27 cellular contexts compared by ENCODE assay signal in genomic region chr6:132695773-132696172, GRCh38. TPM values are rescaled to one million over a fixed set of nuclear protein-coding genes. Genes with fewer than 3 reads are reported as not detected.
DNase-seq lines count a peak whose midpoint lies in the region; ATAC-seq, FAIRE-seq and TF ChIP-seq lines count a peak whose summit lies in the region.
"Had no signal": no experiment of that assay in that cellular context is flagged by ENCODE, and none has a peak within 500 bp of the region (broad histone marks: within the 10 kb centered on the region; RNA-seq: fewer than 3 reads in every experiment).

No MANE protein-coding gene starts in this region.

- no peaks in the 10 kb centered on the region for H3K36me3 ChIP-seq in HepG2 (replicated peaks in 1 of 2; ENCODE audit: control insufficient read depth in 1 of 2, insufficient read depth in 2 of 2, low read length in 2 of 2)
- peaks cover 0 to 7% (median 2%) of the 10 kb centered on the region in 4 donors for H3K36me3 ChIP-seq in right lobe of liver
- no peaks in the 10 kb centered on the region for H3K36me3 ChIP-seq in K562 (ENCODE audit: control insufficient read depth, insufficient read depth, low read length)
- H3K36me3 ChIP-seq: BLaER1 had no signal

- peaks cover 8 to 12% of the 10 kb centered on the region in 2 donors for H3K9me3 Mint-ChIP-seq in stimulated activated naive B cell treated with anti-CD40 and anti-IgM and Interleukin-4, amounts not matched to agents 10 μg/mL and 1 μg/mL and 100 μg/mL, for 72 hours
- peaks cover 9 to 18% (median 15%) of the 10 kb centered on the region in 7 donors for H3K9me3 Mint-ChIP-seq in CD14-positive monocyte

- DNase-seq in HepG2 (ENCODE audit: low spot score) (no peak), right lobe of liver (no peak), K562 (ENCODE audit: extremely low read depth in 1 of 4, low spot score in 3 of 4) (no peak), iris pigment epithelial cell (ENCODE audit: low read depth) (peak; percentile 31), activated T-cell treated with anti-CD3 and anti-CD28 coated beads for 4 hours (no peak), CD14-positive monocyte (ENCODE audit: low spot score) (no peak)
- DNase-seq in stimulated activated naive B cell treated with anti-CD40 and anti-IgM and Interleukin-4, amounts not matched to agents 10 μg/mL and 1 μg/mL and 100 μg/mL, for 72 hours = no peak
- DNase-seq: CD8-positive, alpha-beta T cell; DMS 273 treated with DMSO at 0.1 percent for 48 hours; DMS53; DND-41; EL; HFFc6; KG1 had no signal

- H3K27me3 ChIP-seq in HepG2 (ENCODE audit: control insufficient read depth in 1 of 2, insufficient read depth in 2 of 2, low read length in 2 of 2) (no peaks in the 10 kb centered on the region), right lobe of liver (no peaks in the 10 kb centered on the region), K562 (ENCODE audit: control insufficient read depth in 2 of 2, insufficient read depth in 2 of 2, low read length in 2 of 2) (no peaks in the 10 kb centered on the region)
- H3K27me3 ChIP-seq: BLaER1 had no signal

- BruUV-seq in HepG2 (replicated peaks; lab: Mats Ljungman, UMichigan) (no TSS peak), K562 (replicated peaks; lab: Mats Ljungman, UMichigan) (no TSS peak)

- no peaks in the 10 kb centered on the region for H3K9me3 ChIP-seq in HepG2 (ENCODE audit: low read length)
- no peaks in the 10 kb centered on the region for H3K9me3 ChIP-seq in right lobe of liver
- H3K9me3 ChIP-seq in K562 (replicated peaks; ENCODE audit: control insufficient read depth, insufficient read depth, low read depth, low read length) = no peaks in the 10 kb centered on the region

- CTCF ChIA-PET in HepG2 (lab: Yijun Ruan, JAX; ENCODE audit: low intra/inter-chr PET ratio, low total read pairs) = no interaction called here
- CTCF ChIA-PET in K562 (lab: Yijun Ruan, JAX; ENCODE audit: low intra/inter-chr PET ratio) = no interaction called here

- no peaks in the 10 kb centered on the region for H3K4me1 Mint-ChIP-seq in stimulated activated naive B cell treated with anti-CD40 and anti-IgM and Interleukin-4, amounts not matched to agents 10 μg/mL and 1 μg/mL and 100 μg/mL, for 72 hours
- peaks cover 3% of the 10 kb centered on the region for H3K4me1 Mint-ChIP-seq in CD14-positive monocyte
- H3K4me1 Mint-ChIP-seq: GM23338, IgD-negative memory B cell had no signal

- TF ChIP-seq POLR2A in HepG2 (IDR thresholded peaks at IDR 0.05; ENCODE audit: insufficient read depth in 1 of 2, low read depth in 2 of 2, low read length in 2 of 2) (no peak), right lobe of liver (IDR thresholded peaks at IDR 0.05) (no peak), K562 (conservative IDR thresholded peaks at IDR 0.05) (no peak)

- no peak overlapping the region for H3K27ac Mint-ChIP-seq in stimulated activated naive B cell treated with anti-CD40 and anti-IgM and Interleukin-4, amounts not matched to agents 10 μg/mL and 1 μg/mL and 100 μg/mL, for 72 hours
- peak overlapping the region in 1 of 7 donors; percentile 22 for H3K27ac Mint-ChIP-seq in CD14-positive monocyte
- H3K27ac Mint-ChIP-seq: CD8-positive, alpha-beta T cell; GM23338; HFFc6; IgD-negative memory B cell had no signal

- H3K79me2 ChIP-seq in HepG2 (ENCODE audit: insufficient read depth, low read length) (no peaks in the 10 kb centered on the region), K562 (ENCODE audit: control insufficient read depth, insufficient read depth, low read length) (no peaks in the 10 kb centered on the region)

- intact Hi-C loops in HepG2 (cut with micrococcal nuclease; ENCODE audit: unreplicated experiment) = no loop called here
- intact Hi-C loops in right lobe of liver (cut with DNase I) = no loop called here
- intact Hi-C loops in K562 (cut with micrococcal nuclease) = no loop called here
- intact Hi-C loops in CD14-positive monocyte (cut with micrococcal nuclease) = no loop called here

- TF ChIP-seq EP300 in HepG2 (IDR thresholded peaks at IDR 0.05; ENCODE audit: low read depth in 2 of 2, low read length in 2 of 2) = no peak
- no peak for TF ChIP-seq EP300 in HepG2 (CRISPR knock-in tag; IDR thresholded peaks at IDR 0.05; ENCODE audit: borderline replicate concordance)
- TF ChIP-seq EP300 in K562 (IDR thresholded peaks at IDR 0.05; ENCODE audit: low read length) = no peak

- H3K4me3 ChIP-seq in HepG2 (replicated peaks in 1 of 3; ENCODE audit: insufficient read depth in 1 of 3, low read depth in 2 of 3, low read length in 3 of 3) (no peak overlapping the region), right lobe of liver (no peak overlapping the region), K562 (no peak overlapping the region)
- H3K4me3 ChIP-seq: BLaER1, GM23338 had no signal

- H3K36me3 Mint-ChIP-seq in stimulated activated naive B cell treated with anti-CD40 and anti-IgM and Interleukin-4, amounts not matched to agents 10 μg/mL and 1 μg/mL and 100 μg/mL, for 72 hours = peaks cover 8 to 10% of the 10 kb centered on the region in 2 donors
- H3K36me3 Mint-ChIP-seq in CD14-positive monocyte = peaks cover 66 to 78% of the 10 kb centered on the region in 2 donors
- H3K36me3 Mint-ChIP-seq: CD8-positive, alpha-beta T cell had no signal

- ATAC-seq in HepG2 = no peak
- ATAC-seq in right lobe of liver = no peak
- ATAC-seq in K562 = no peak
- no peak for ATAC-seq in stimulated activated naive B cell treated with anti-CD40 and anti-IgM and Interleukin-4, amounts not matched to agents 10 μg/mL and 1 μg/mL and 100 μg/mL, for 72 hours (replicated peaks)
- ATAC-seq: CD8-positive, alpha-beta T cell; GM23338; HCT116 had no signal

- H3K4me1 ChIP-seq in HepG2 (ENCODE audit: insufficient read depth, low read length) (no peaks in the 10 kb centered on the region), right lobe of liver (peaks cover 0 to 3% (median 0%) of the 10 kb centered on the region in 4 donors), K562 (replicated peaks in 1 of 2; ENCODE audit: control insufficient read depth in 2 of 2, insufficient read depth in 2 of 2, low read length in 2 of 2) (no peaks in the 10 kb centered on the region)
- H3K4me1 ChIP-seq: BLaER1 had no signal

- no peak for TF ChIP-seq CTCF in HepG2 (CRISPR knock-in tag; IDR thresholded peaks at IDR 0.05)
- TF ChIP-seq CTCF in right lobe of liver (IDR thresholded peaks at IDR 0.05) = no peak
- TF ChIP-seq CTCF in K562 (IDR thresholded peaks at IDR 0.05 in 2 of 3, conservative IDR thresholded peaks at IDR 0.05 in 1 of 3; ENCODE audit: insufficient read depth in 2 of 3, low read depth in 1 of 3, low read length in 3 of 3) = no peak
- no peak for TF ChIP-seq CTCF in CD14-positive monocyte (IDR thresholded peaks at IDR 0.05)

- H4K20me1 ChIP-seq in HepG2 (ENCODE audit: insufficient read depth, low read length) (no peaks in the 10 kb centered on the region), K562 (replicated peaks; ENCODE audit: control insufficient read depth, insufficient read depth, low read length) (no peaks in the 10 kb centered on the region)
- H4K20me1 ChIP-seq: BLaER1 had no signal

- H3K4me3 Mint-ChIP-seq in stimulated activated naive B cell treated with anti-CD40 and anti-IgM and Interleukin-4, amounts not matched to agents 10 μg/mL and 1 μg/mL and 100 μg/mL, for 72 hours = no peak overlapping the region
- no peak overlapping the region for H3K4me3 Mint-ChIP-seq in CD14-positive monocyte
- H3K4me3 Mint-ChIP-seq: CD8-positive, alpha-beta T cell; GM23338; HFFc6 had no signal

- WGBS in HepG2 (ENCODE audit: low lambda C conversion rate) = 0% methylated on average over 1 of the region's 1 CpG
- 0% methylated on average over 1 of the region's 1 CpG for WGBS in right lobe of liver (ENCODE audit: insufficient coverage, low coverage, low lambda C conversion rate, missing lambda C conversion rate)
- 0% methylated on average over 1 of the region's 1 CpG for WGBS in K562 (ENCODE audit: insufficient coverage, low coverage, missing lambda C conversion rate)

- peaks cover 8 to 13% of the 10 kb centered on the region in 2 donors for H3K27me3 Mint-ChIP-seq in stimulated activated naive B cell treated with anti-CD40 and anti-IgM and Interleukin-4, amounts not matched to agents 10 μg/mL and 1 μg/mL and 100 μg/mL, for 72 hours
- peaks cover 0 to 5% (median 1%) of the 10 kb centered on the region in 3 donors for H3K27me3 Mint-ChIP-seq in CD14-positive monocyte (ENCODE audit: low read depth in 3 of 3)
- H3K27me3 Mint-ChIP-seq: IgD-negative memory B cell had no signal

- FAIRE-seq in HepG2 (lab: Jason Lieb, UNC) (no peak), K562 (lab: Jason Lieb, UNC) (no peak)
- FAIRE-seq: G401.6, GM12891, GM19239, H54, HTR-8/SVneo had no signal

- no peaks in the 10 kb centered on the region for H3K9me1 ChIP-seq in K562 (ENCODE audit: control insufficient read depth, insufficient read depth, low read length)

- H3K27ac ChIP-seq in HepG2 (ENCODE audit: extremely low read length, insufficient read depth, low read length) = no peak overlapping the region
- H3K27ac ChIP-seq in right lobe of liver = no peak overlapping the region
- no peak overlapping the region for H3K27ac ChIP-seq in K562 (ENCODE audit: extremely low read depth, low read depth, low read length)
- H3K27ac ChIP-seq: 22Rv1, BLaER1, HL-60 had no signal

- no peak overlapping the region for H2AFZ ChIP-seq in HepG2 (ENCODE audit: low read length)
- no peak overlapping the region for H2AFZ ChIP-seq in K562 (ENCODE audit: low read depth, low read length)
- H2AFZ ChIP-seq: GM23338 had no signal

- in situ Hi-C loops in HepG2 (cut with HindIII; ENCODE audit: extremely low pct_ligation_motif_present, low pct_unique_long_range_greater_than_20kb) = no loop called here
- in situ Hi-C loops in K562 (cut with MboI) = no loop called here

- H3K9ac ChIP-seq in HepG2 (ENCODE audit: insufficient read depth, low read depth, low read length) (no peak overlapping the region), K562 (ENCODE audit: insufficient read depth in 1 of 2, low read depth in 2 of 2, low read length in 2 of 2) (no peak overlapping the region)
- H3K9ac ChIP-seq: BLaER1 had no signal

- H3K4me2 ChIP-seq in HepG2 (ENCODE audit: low read depth, low read length) (no peak overlapping the region), K562 (ENCODE audit: insufficient read depth, low read length) (no peak overlapping the region)
- H3K4me2 ChIP-seq: BLaER1, GM23338 had no signal

- POLR2A ChIA-PET in HepG2 (lab: Yijun Ruan, JAX) (no interaction called here), K562 (lab: Yijun Ruan, JAX) (no interaction called here)

- TF ChIP-seq RAD21 in HepG2 (CRISPR knock-in tag; IDR thresholded peaks at IDR 0.05) = no peak
- no peak for TF ChIP-seq RAD21 in K562 (CRISPR knock-in tag; conservative IDR thresholded peaks at IDR 0.05 in 1 of 2, IDR thresholded peaks at IDR 0.05 in 1 of 2)

RNA-seq across cellular contexts. Expression of gene VNN1, which starts 18.1 kb away (rescaled TPM):
- total RNA-seq in HepG2 (2016; rRNA removed; fragmentation: Illumina TruSeq; extraction: Trizol) (0.41 and 0.62 TPM in 2 replicates), right lobe of liver (100 to 1,000 TPM in 2 of 6 experiments, 10 to 100 TPM in 4; 21.6 to 364 (median 96.0) TPM), K562 (2014; rRNA removed) (not detected in 2 replicates), K562 (2014; rRNA removed; fragmentation: Illumina TruSeq; extraction: Trizol) (not detected in 2 replicates), K562 (2015; rRNA removed; fragmentation: Illumina TruSeq; extraction: Trizol) (not detected in 2 replicates), K562 (2021) (not detected in 2 replicates)
- total RNA-seq in HepG2 (2016; cell fraction: cytosol; rRNA removed; fragmentation: Illumina TruSeq; extraction: Trizol; ENCODE audit: low read depth) = not detected in 2 replicates
- 0.45 and 0.61 TPM in 2 replicates for total RNA-seq in HepG2 (2016; cell fraction: insoluble cytoplasmic fraction; rRNA removed; fragmentation: Illumina TruSeq; extraction: Trizol)
- 0.17 and 0.25 TPM in 2 replicates for total RNA-seq in HepG2 (2016; cell fraction: membrane; rRNA removed; fragmentation: Illumina TruSeq; extraction: Trizol)
- total RNA-seq in HepG2 (2016; cell fraction: nucleus; rRNA removed; fragmentation: Illumina TruSeq; extraction: Trizol) = 0.65 and 0.75 TPM in 2 replicates
- polyA plus RNA-seq in HepG2 (2011; rRNA removed) (4.0 and 11.7 TPM in 2 replicates), K562 (2011; rRNA removed) (0.04 TPM in 1 of 2 replicates, not detected in the other), K562 (2014; fragmentation: Illumina TruSeq; extraction: Trizol) (not detected in 2 replicates), K562 (2014; fragmentation: Nextera tagmentation; extraction: Ambion mirVana) (not detected), K562 (2014; rRNA removed) (not detected in 2 replicates), CD14-positive monocyte (10 to 100 TPM; 47.9 to 61.2 TPM)
- polyA plus RNA-seq in HepG2 (2011; cell fraction: cytosol; rRNA removed) = 1.6 and 9.6 TPM in 2 replicates
- 0.82 and 2.6 TPM in 2 replicates for polyA plus RNA-seq in HepG2 (2011; cell fraction: nucleus; rRNA removed)
- 17.1 and 20.8 TPM in 2 replicates for polyA plus RNA-seq in HepG2 (2012)
- 0.05 TPM in 1 of 2 replicates, not detected in the other for polyA plus RNA-seq in HepG2 (2016; cell fraction: cytosol; fragmentation: Illumina TruSeq; extraction: Trizol; ENCODE audit: low read depth)
- 0.44 and 0.53 TPM in 2 replicates for polyA plus RNA-seq in HepG2 (2016; cell fraction: insoluble cytoplasmic fraction; fragmentation: Illumina TruSeq; extraction: Trizol; ENCODE audit: low read depth)
- polyA plus RNA-seq in HepG2 (2016; cell fraction: membrane; fragmentation: Illumina TruSeq; extraction: Trizol; ENCODE audit: low read depth) = 0.08 and 0.13 TPM in 2 replicates
- polyA plus RNA-seq in HepG2 (2016; cell fraction: nucleus; fragmentation: Illumina TruSeq; extraction: Trizol; ENCODE audit: insufficient read depth, low read depth) = 1.2 and 1.5 TPM in 2 replicates
- 2.3 TPM in 1 of 2 replicates, not detected in the other for polyA minus RNA-seq in HepG2 (2011; rRNA and poly(A)+ RNA removed; ENCODE audit: low replicate concordance)
- 1.6 and 6.7 TPM in 2 replicates for polyA minus RNA-seq in HepG2 (2011; cell fraction: cytosol; rRNA and poly(A)+ RNA removed)
- polyA minus RNA-seq in HepG2 (2011; cell fraction: nucleus; rRNA and poly(A)+ RNA removed) = 1.2 and 6.0 TPM in 2 replicates
- not detected in 2 replicates for total RNA-seq in K562 (2011; cell fraction: chromatin; rRNA removed; ENCODE audit: low replicate concordance)
- total RNA-seq in K562 (2011; cell fraction: nucleolus; rRNA removed) = not detected in 2 replicates
- total RNA-seq in K562 (2011; cell fraction: nucleoplasm; rRNA removed) = not detected in 2 replicates
- 0.03 TPM in 1 of 2 replicates, not detected in the other for polyA plus RNA-seq in K562 (2011; cell fraction: cytosol; rRNA removed)
- polyA plus RNA-seq in K562 (2011; cell fraction: nucleus; rRNA removed) = not detected in 2 replicates
- not detected in 2 replicates for polyA plus RNA-seq in K562 (2012)
- 0.07 TPM in 1 of 2 replicates, not detected in the other for polyA minus RNA-seq in K562 (2011; rRNA and poly(A)+ RNA removed)
- polyA minus RNA-seq in K562 (2011; cell fraction: cytosol; rRNA and poly(A)+ RNA removed) = not detected in 2 replicates
- not detected in 2 replicates for polyA minus RNA-seq in K562 (2011; cell fraction: nucleus; rRNA and poly(A)+ RNA removed)
- total RNA-seq: A673; CD8-positive, alpha-beta T cell; GM23338 had no signal
- polyA plus RNA-seq: GM23338, IgD-negative memory B cell had no signal

RNA-seq across cellular contexts. Expression of gene TAAR1, which starts 36.8 kb away (rescaled TPM):
- total RNA-seq in HepG2 (2016; rRNA removed; fragmentation: Illumina TruSeq; extraction: Trizol) = not detected in 2 replicates
- not detected in 2 replicates for total RNA-seq in HepG2 (2016; cell fraction: cytosol; rRNA removed; fragmentation: Illumina TruSeq; extraction: Trizol; ENCODE audit: low read depth)
- total RNA-seq in HepG2 (2016; cell fraction: insoluble cytoplasmic fraction; rRNA removed; fragmentation: Illumina TruSeq; extraction: Trizol) = not detected in 2 replicates
- not detected in 2 replicates for total RNA-seq in HepG2 (2016; cell fraction: membrane; rRNA removed; fragmentation: Illumina TruSeq; extraction: Trizol)
- not detected in 2 replicates for total RNA-seq in HepG2 (2016; cell fraction: nucleus; rRNA removed; fragmentation: Illumina TruSeq; extraction: Trizol)
- polyA plus RNA-seq in HepG2 (2011; rRNA removed) = not detected in 2 replicates
- not detected in 2 replicates for polyA plus RNA-seq in HepG2 (2011; cell fraction: cytosol; rRNA removed)
- polyA plus RNA-seq in HepG2 (2011; cell fraction: nucleus; rRNA removed) = not detected in 2 replicates
- polyA plus RNA-seq in HepG2 (2012) = not detected in 2 replicates
- polyA plus RNA-seq in HepG2 (2016; cell fraction: cytosol; fragmentation: Illumina TruSeq; extraction: Trizol; ENCODE audit: low read depth) = not detected in 2 replicates
- not detected in 2 replicates for polyA plus RNA-seq in HepG2 (2016; cell fraction: insoluble cytoplasmic fraction; fragmentation: Illumina TruSeq; extraction: Trizol; ENCODE audit: low read depth)
- not detected in 2 replicates for polyA plus RNA-seq in HepG2 (2016; cell fraction: membrane; fragmentation: Illumina TruSeq; extraction: Trizol; ENCODE audit: low read depth)
- polyA plus RNA-seq in HepG2 (2016; cell fraction: nucleus; fragmentation: Illumina TruSeq; extraction: Trizol; ENCODE audit: insufficient read depth, low read depth) = not detected in 2 replicates
- not detected in 2 replicates for polyA minus RNA-seq in HepG2 (2011; rRNA and poly(A)+ RNA removed; ENCODE audit: low replicate concordance)
- polyA minus RNA-seq in HepG2 (2011; cell fraction: cytosol; rRNA and poly(A)+ RNA removed) = not detected in 2 replicates
- polyA minus RNA-seq in HepG2 (2011; cell fraction: nucleus; rRNA and poly(A)+ RNA removed) = not detected in 2 replicates
- not detected for total RNA-seq in right lobe of liver
- not detected in 2 replicates for total RNA-seq in K562 (2011; cell fraction: chromatin; rRNA removed; ENCODE audit: low replicate concordance)
- not detected in 2 replicates for total RNA-seq in K562 (2011; cell fraction: nucleolus; rRNA removed)
- not detected in 2 replicates for total RNA-seq in K562 (2011; cell fraction: nucleoplasm; rRNA removed)
- not detected in 2 replicates for total RNA-seq in K562 (2014; rRNA removed)
- not detected in 2 replicates for total RNA-seq in K562 (2014; rRNA removed; fragmentation: Illumina TruSeq; extraction: Trizol)
- not detected in 2 replicates for total RNA-seq in K562 (2015; rRNA removed; fragmentation: Illumina TruSeq; extraction: Trizol)
- not detected in 2 replicates for total RNA-seq in K562 (2021)
- not detected in 2 replicates for polyA plus RNA-seq in K562 (2011; rRNA removed)
- not detected in 2 replicates for polyA plus RNA-seq in K562 (2011; cell fraction: cytosol; rRNA removed)
- not detected in 2 replicates for polyA plus RNA-seq in K562 (2011; cell fraction: nucleus; rRNA removed)
- not detected in 2 replicates for polyA plus RNA-seq in K562 (2012)
- not detected in 2 replicates for polyA plus RNA-seq in K562 (2014; fragmentation: Illumina TruSeq; extraction: Trizol)
- not detected for polyA plus RNA-seq in K562 (2014; fragmentation: Nextera tagmentation; extraction: Ambion mirVana)
- polyA plus RNA-seq in K562 (2014; rRNA removed) = not detected in 2 replicates
- polyA minus RNA-seq in K562 (2011; rRNA and poly(A)+ RNA removed) = not detected in 2 replicates
- polyA minus RNA-seq in K562 (2011; cell fraction: cytosol; rRNA and poly(A)+ RNA removed) = not detected in 2 replicates
- not detected in 2 replicates for polyA minus RNA-seq in K562 (2011; cell fraction: nucleus; rRNA and poly(A)+ RNA removed)
- polyA plus RNA-seq in CD14-positive monocyte = not detected
- total RNA-seq: A673; CD8-positive, alpha-beta T cell; GM23338; HFFc6 had no signal
- polyA plus RNA-seq: AG04450, GM23338, IgD-negative memory B cell had no signal

Comparison
In these comparisons a context has a peak if more than half of its experiments do, and no peak if none do; other contexts are left out.
1. RNA of gene VNN1, which starts 18.1 kb away (total RNA-seq): 21.6 to 364 TPM in right lobe of liver; 0.17 to 0.75 TPM in HepG2 and not detected in K562; every median in the first group is over 10 times any median in the second.